In genomic region chr19:49915271-49915670, GRCh38 we compare ENCODE assay signal across 16 cellular contexts. TPM values are rescaled to one million over a fixed set of nuclear protein-coding genes. Genes with fewer than 3 reads are reported as not detected.
DNase-seq lines count a peak whose midpoint lies in the region; ATAC-seq and TF ChIP-seq lines count a peak whose summit lies in the region.
"Had no signal": no experiment of that assay in that cellular context is flagged by ENCODE, and none has a peak within 500 bp of the region (broad histone marks: within the 10 kb centered on the region; RNA-seq: fewer than 3 reads in every experiment).

No MANE protein-coding gene starts in this region.

- H3K36me3 Mint-ChIP-seq in activated T-cell treated with anti-CD3 and anti-CD28 coated beads, Interleukin-2, amount 50 U/mL, for 72 hours (ENCODE audit: insufficient read depth in 2 of 2) = peaks cover 18 to 57% of the 10 kb centered on the region in 2 donors
- peaks cover 60% of the 10 kb centered on the region for H3K36me3 Mint-ChIP-seq in stimulated activated memory B cell treated with anti-CD40 and anti-IgM and Interleukin-4, amounts not matched to agents 10 μg/mL and 1 μg/mL and 100 μg/mL, for 72 hours

- no peak for DNase-seq in activated T-cell treated with anti-CD3 and anti-CD28 coated beads, Interleukin-2, amount 50 U/mL, for 72 hours
- DNase-seq in activated T-cell treated with anti-CD3 and anti-CD28 coated beads for 4 hours (no peak), choroid plexus epithelial cell (ENCODE audit: low read depth) (no peak), HEK293T (ENCODE audit: extremely low spot score) (no peak), AG08396 (ENCODE audit: low spot score) (no peak)
- no peak for DNase-seq in stimulated activated CD4-positive, alpha-beta T cell treated with anti-CD3 and anti-CD28 coated beads, Interleukin-4, amount 100 ng/mL, for 4 hours
- DNase-seq: DMS79, gastrocnemius medialis, midbrain, NCI-H1048, pancreas, spleen, substantia nigra had no signal

- H3K27me3 Mint-ChIP-seq in activated T-cell treated with anti-CD3 and anti-CD28 coated beads, Interleukin-2, amount 50 U/mL, for 72 hours (ENCODE audit: low read depth) = no peaks in the 10 kb centered on the region
- H3K27me3 Mint-ChIP-seq in stimulated activated memory B cell treated with anti-CD40 and anti-IgM and Interleukin-4, amounts not matched to agents 10 μg/mL and 1 μg/mL and 100 μg/mL, for 72 hours = no peaks in the 10 kb centered on the region

- CTCF ChIA-PET in HEK293T (lab: Yijun Ruan, JAX) = no interaction called here

- H3K4me1 ChIP-seq in OCI-LY1 (ENCODE audit: insufficient read depth, low read length, severe bottlenecking) = peaks cover 71% of the 10 kb centered on the region
- H3K4me1 ChIP-seq: pancreas had no signal

- ATAC-seq in activated T-cell treated with anti-CD3 and anti-CD28 coated beads, Interleukin-2, amount 50 U/mL, for 72 hours (replicated peaks in 1 of 2) = no peak
- no peak for ATAC-seq in stimulated activated memory B cell treated with anti-CD40 and anti-IgM and Interleukin-4, amounts not matched to agents 10 μg/mL and 1 μg/mL and 100 μg/mL, for 72 hours
- ATAC-seq: gastrocnemius medialis, pancreas had no signal

- no peaks in the 10 kb centered on the region for H3K9me3 Mint-ChIP-seq in activated T-cell treated with anti-CD3 and anti-CD28 coated beads, Interleukin-2, amount 50 U/mL, for 72 hours
- no peaks in the 10 kb centered on the region for H3K9me3 Mint-ChIP-seq in stimulated activated memory B cell treated with anti-CD40 and anti-IgM and Interleukin-4, amounts not matched to agents 10 μg/mL and 1 μg/mL and 100 μg/mL, for 72 hours

- no peaks in the 10 kb centered on the region for H3K9me3 ChIP-seq in OCI-LY1 (ENCODE audit: low read length)
- H3K9me3 ChIP-seq: gastrocnemius medialis, pancreas, spleen had no signal

- H3K9me2 ChIP-seq in OCI-LY1 (ENCODE audit: low read depth, low read length) = no peaks in the 10 kb centered on the region

- peak; percentile 20; the same call in 1 of the 2 replicates for TF ChIP-seq CTCF in OCI-LY1 (IDR thresholded peaks at IDR 0.05; ENCODE audit: low read length)
- peak; percentile 5 for TF ChIP-seq CTCF in choroid plexus epithelial cell (conservative IDR thresholded peaks at IDR 0.05; ENCODE audit: low read depth, low read length)

- no peak overlapping the region for H3K4me3 Mint-ChIP-seq in activated T-cell treated with anti-CD3 and anti-CD28 coated beads, Interleukin-2, amount 50 U/mL, for 72 hours
- H3K4me3 Mint-ChIP-seq in stimulated activated memory B cell treated with anti-CD40 and anti-IgM and Interleukin-4, amounts not matched to agents 10 μg/mL and 1 μg/mL and 100 μg/mL, for 72 hours = peak overlapping the region; percentile 27

- H3K9ac ChIP-seq in OCI-LY1 (ENCODE audit: low read length) = no peak overlapping the region

- H3K36me3 ChIP-seq in OCI-LY1 (ENCODE audit: insufficient read depth, low read length) = peaks cover 82% of the 10 kb centered on the region
- H3K36me3 ChIP-seq: pancreas had no signal

- no peaks in the 10 kb centered on the region for H4K20me1 ChIP-seq in OCI-LY1 (ENCODE audit: insufficient read depth, low read length)

- POLR2A ChIA-PET in HEK293T (lab: Yijun Ruan, JAX) = interaction anchor here (0.6 kb wide), 1 partner anchor 46 kb away, joined by 3 read pairs; no protein-coding TSS in a partner anchor

- peaks cover 17% of the 10 kb centered on the region for H3K79me2 ChIP-seq in OCI-LY1 (ENCODE audit: insufficient read depth, low read length)

- H2AFZ ChIP-seq in OCI-LY1 (ENCODE audit: low read length) = no peak overlapping the region

- no peaks in the 10 kb centered on the region for H3F3A ChIP-seq in OCI-LY1 (ENCODE audit: insufficient read depth, low read length)

- H3K4me3 ChIP-seq in OCI-LY1 (ENCODE audit: low read depth, low read length, poor library complexity, severe bottlenecking) (no peak overlapping the region), choroid plexus epithelial cell (ENCODE audit: low read depth, low read length) (no peak overlapping the region)
- H3K4me3 ChIP-seq: gastrocnemius medialis, pancreas, SK-N-MC, spleen had no signal

- H3K27me3 ChIP-seq in OCI-LY1 (ENCODE audit: insufficient read depth, low read length) = no peaks in the 10 kb centered on the region
- H3K27me3 ChIP-seq: gastrocnemius medialis, pancreas, spleen had no signal

- peaks cover 69% of the 10 kb centered on the region for H3K4me1 Mint-ChIP-seq in activated T-cell treated with anti-CD3 and anti-CD28 coated beads, Interleukin-2, amount 50 U/mL, for 72 hours (ENCODE audit: low read depth)
- H3K4me1 Mint-ChIP-seq in stimulated activated memory B cell treated with anti-CD40 and anti-IgM and Interleukin-4, amounts not matched to agents 10 μg/mL and 1 μg/mL and 100 μg/mL, for 72 hours = peaks cover 90% of the 10 kb centered on the region

- H3K27ac ChIP-seq in OCI-LY1 (ENCODE audit: low read depth, low read length, poor library complexity, severe bottlenecking) = no peak overlapping the region
- H3K27ac ChIP-seq: gastrocnemius medialis, pancreas, SK-N-MC, spleen had no signal

- H3K4me2 ChIP-seq in OCI-LY1 (ENCODE audit: low read length) = no peak overlapping the region

- peak overlapping the region; percentile 58 for H3K27ac Mint-ChIP-seq in activated T-cell treated with anti-CD3 and anti-CD28 coated beads, Interleukin-2, amount 50 U/mL, for 72 hours
- peak overlapping the region; percentile 91 for H3K27ac Mint-ChIP-seq in stimulated activated memory B cell treated with anti-CD40 and anti-IgM and Interleukin-4, amounts not matched to agents 10 μg/mL and 1 μg/mL and 100 μg/mL, for 72 hours

TF ChIP-seq in HEK293T, 16 proteins besides CTCF, POLR2A, EP300 and RAD21:
- TF ChIP-seq LEF1 (IDR thresholded peaks at IDR 0.05; ENCODE audit: borderline replicate concordance) (no peak), FOXA1 (IDR thresholded peaks at IDR 0.05) (no peak)
TF ChIP-seq in HEK293T: peak in this region for 0.

RNA-seq across cellular contexts. Expression of gene ATF5, which starts 13.7 kb away (rescaled TPM):
- total RNA-seq in activated T-cell treated with anti-CD3 and anti-CD28 coated beads, Interleukin-2, amount 50 U/mL, for 72 hours = 10 to 100 TPM; 52.3 to 73.6 TPM

RNA-seq across cellular contexts. Expression of gene NUP62, which starts 14.0 kb away (rescaled TPM):
- total RNA-seq in activated T-cell treated with anti-CD3 and anti-CD28 coated beads, Interleukin-2, amount 50 U/mL, for 72 hours = 100 to 1,000 TPM; 135 to 139 TPM

RNA-seq across cellular contexts. Expression of gene IL4I1, which starts 18.6 kb away (rescaled TPM):
- 10 to 100 TPM; 16.7 to 42.3 TPM for total RNA-seq in activated T-cell treated with anti-CD3 and anti-CD28 coated beads, Interleukin-2, amount 50 U/mL, for 72 hours

RNA-seq across cellular contexts. Expression of gene TBC1D17, which starts 37.8 kb away (rescaled TPM):
- 10 to 100 TPM; 47.9 to 53.9 TPM for total RNA-seq in activated T-cell treated with anti-CD3 and anti-CD28 coated beads, Interleukin-2, amount 50 U/mL, for 72 hours

RNA-seq across cellular contexts. Expression of gene AKT1S1, which starts 38.1 kb away (rescaled TPM):
- 10 to 100 TPM; 30.5 to 36.6 TPM for total RNA-seq in activated T-cell treated with anti-CD3 and anti-CD28 coated beads, Interleukin-2, amount 50 U/mL, for 72 hours
